In the genomic region with DNA sequence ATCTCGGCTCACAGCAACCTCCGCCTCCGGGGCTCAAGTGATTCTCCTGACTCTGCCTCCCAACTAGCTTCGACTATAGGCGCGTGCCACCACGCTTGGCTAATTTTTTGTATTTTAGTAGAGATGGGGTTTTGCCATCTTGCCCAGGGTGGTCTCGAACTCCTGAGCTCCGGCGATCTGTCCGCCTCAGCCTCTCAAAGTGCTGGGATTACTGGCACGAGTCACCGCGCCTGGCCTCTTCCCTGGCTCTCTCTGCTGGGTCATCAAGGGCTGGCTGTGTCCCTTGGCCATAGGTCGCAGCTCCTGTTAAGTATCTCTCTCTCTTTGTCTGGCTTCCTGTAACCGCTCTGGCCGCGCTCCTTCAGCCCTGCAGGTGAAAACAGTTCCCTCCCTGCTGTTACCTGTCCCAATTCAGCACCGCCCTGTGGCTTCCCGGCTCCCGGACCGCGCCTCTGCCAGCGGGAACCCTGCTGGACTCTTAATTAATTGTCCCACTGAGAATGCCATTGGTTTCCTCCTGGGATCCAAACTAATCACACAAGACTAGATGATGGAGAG, we compare ENCODE assay signal across 8 cellular contexts. TPM values are rescaled to one million over a fixed set of nuclear protein-coding genes. Genes with fewer than 3 reads are reported as not detected.
DNase-seq lines count a peak whose midpoint lies in the region; ATAC-seq, FAIRE-seq and TF ChIP-seq lines count a peak whose summit lies in the region.

No MANE protein-coding gene starts in this region.

- H3K27ac ChIP-seq in Peyer's patch: peak overlapping the region; percentile 69 to 97 (median 92)
- H3K27ac ChIP-seq in endothelial cell of umbilical vein (ENCODE audit: insufficient read depth, low read depth, low read length): peak overlapping the region; percentile 61

- H3K36me3 ChIP-seq in Peyer's patch: no peaks in the 10 kb centered on the region
- H3K36me3 ChIP-seq in endothelial cell of umbilical vein (ENCODE audit: control insufficient read depth in 2 of 2, extremely low read depth in 1 of 2, insufficient read depth in 2 of 2, low read length in 2 of 2): no peaks in the 10 kb centered on the region

- H3K4me1 ChIP-seq in Peyer's patch (peaks cover 0 to 22% (median 10%) of the 10 kb centered on the region in 4 donors), endothelial cell of umbilical vein (ENCODE audit: control insufficient read depth, extremely low read depth, insufficient read depth, low read length) (peaks cover 18% of the 10 kb centered on the region)

- peaks cover 30% of the 10 kb centered on the region for H3K79me2 ChIP-seq in endothelial cell of umbilical vein (ENCODE audit: control insufficient read depth, insufficient read depth, low read length)

- no peaks in the 10 kb centered on the region for H4K20me1 ChIP-seq in endothelial cell of umbilical vein (replicated peaks; ENCODE audit: control insufficient read depth, extremely low read depth, insufficient read depth, low read length)

- BruUV-seq in endothelial cell of umbilical vein (replicated peaks; lab: Mats Ljungman, UMichigan): TSS peak; percentile 63

- H3K9ac ChIP-seq in endothelial cell of umbilical vein (replicated peaks; ENCODE audit: extremely low read depth, insufficient read depth, low read length): peak overlapping the region; percentile 47

- TF ChIP-seq CTCF in Peyer's patch (IDR thresholded peaks at IDR 0.05) (no peak), endothelial cell of umbilical vein (IDR thresholded peaks at IDR 0.05; ENCODE audit: extremely low read depth in 1 of 2, insufficient read depth in 1 of 2, low read depth in 1 of 2, low read length in 2 of 2) (no peak), nephron (IDR thresholded peaks at IDR 0.05; ENCODE audit: unreplicated experiment in 3 of 3) (no peak)

- CTCF ChIA-PET in endothelial cell of umbilical vein (lab: Charles Lee): interaction anchor here (0.8 to 1.8 kb wide), 4 partner anchors 13 to 190 kb away, joined by 3 to 5 read pairs (median 4); no protein-coding TSS in a partner anchor

- ATAC-seq in HG03520 (IDR thresholded peaks at IDR 0.05; ENCODE audit: unreplicated experiment) (no peak), GM18520 (IDR thresholded peaks at IDR 0.05; ENCODE audit: unreplicated experiment) (no peak), GM19467 (IDR thresholded peaks at IDR 0.05; ENCODE audit: unreplicated experiment) (no peak)

- H3K27me3 ChIP-seq in Peyer's patch (no peaks in the 10 kb centered on the region), endothelial cell of umbilical vein (ENCODE audit: control insufficient read depth in 2 of 2, insufficient read depth in 2 of 2, low read length in 2 of 2) (no peaks in the 10 kb centered on the region)

- H3K4me3 Mint-ChIP-seq in nephron: peak overlapping the region; percentile 88 to 95 (median 91)

- TF ChIP-seq POLR2A in Peyer's patch (IDR thresholded peaks at IDR 0.05) (peak in 1 of 2 donors; percentile 42), endothelial cell of umbilical vein (IDR thresholded peaks at IDR 0.05; ENCODE audit: low read depth, low read length) (no peak)

- intact Hi-C loops in endothelial cell of umbilical vein (cut with micrococcal nuclease): loop anchor here (5.0 kb wide), 1 partner anchor 219 kb away; a partner anchor contains a TSS

- peak; percentile 12 for FAIRE-seq in endothelial cell of umbilical vein (lab: Jason Lieb, UNC)

- H3K4me3 ChIP-seq in GM08714 (ENCODE audit: low read length) (peak overlapping the region; percentile 73; the same call in 1 of the 2 replicates), Peyer's patch (peak overlapping the region; percentile 71 to 91 (median 76)), endothelial cell of umbilical vein (replicated peaks in 1 of 3; ENCODE audit: insufficient read depth in 1 of 3, low read depth in 1 of 3, low read length in 3 of 3) (peak overlapping the region; percentile 29 to 64 (median 42))

- peaks cover 29% of the 10 kb centered on the region for H3K4me1 Mint-ChIP-seq in nephron

- H3K9me1 ChIP-seq in endothelial cell of umbilical vein (replicated peaks; ENCODE audit: control insufficient read depth, extremely low read depth, insufficient read depth, low read length): no peaks in the 10 kb centered on the region

- POLR2A ChIA-PET in endothelial cell of umbilical vein (lab: Charles Lee): interaction anchor here (1.2 to 1.5 kb wide), 3 partner anchors 13 to 44 kb away, joined by 3 to 4 read pairs (median 4); no protein-coding TSS in a partner anchor

- H3K9me3 Mint-ChIP-seq in nephron: peaks cover 4% of the 10 kb centered on the region

- dilution Hi-C loops in endothelial cell of umbilical vein (cut with MboI; ENCODE audit: extremely low pct_ligation_motif_present, low sequenced_read_pairs): no loop called here

- DNase-seq in Peyer's patch (peak in 2 of 3 donors; percentile 71 to 79), endothelial cell of umbilical vein (ENCODE audit: low read depth, low spot score) (no peak)
- no peak for DNase-seq in activated CD4-positive, alpha-beta T cell treated with anti-CD3 and anti-CD28 coated beads, Interleukin-2, amount 50 U/mL, for 4 hours

- H3K27me3 Mint-ChIP-seq in nephron (ENCODE audit: low read depth): peaks cover 9% of the 10 kb centered on the region

- H3K36me3 Mint-ChIP-seq in nephron (ENCODE audit: low read depth): peaks cover 24% of the 10 kb centered on the region

- peak overlapping the region; percentile 54 to 88 (median 77) for H3K27ac Mint-ChIP-seq in nephron

- H3K4me2 ChIP-seq in endothelial cell of umbilical vein (ENCODE audit: insufficient read depth, low read length): peak overlapping the region; percentile 70

- H3K9me3 ChIP-seq in Peyer's patch (no peaks in the 10 kb centered on the region), endothelial cell of umbilical vein (replicated peaks; ENCODE audit: control insufficient read depth, insufficient read depth, low read length) (no peaks in the 10 kb centered on the region)

- H2AFZ ChIP-seq in endothelial cell of umbilical vein (ENCODE audit: low read depth, low read length): peak overlapping the region; percentile 40

TF ChIP-seq in endothelial cell of umbilical vein, 7 proteins besides CTCF, POLR2A, EP300 and RAD21:
- TF ChIP-seq POLR2AphosphoS5 (IDR thresholded peaks at IDR 0.05; ENCODE audit: insufficient read depth, low read depth, low read length) (no peak), JUN (IDR thresholded peaks at IDR 0.05; ENCODE audit: borderline replicate concordance, insufficient read depth, insufficient read length, low read depth) (no peak), GATA2 (IDR thresholded peaks at IDR 0.05; ENCODE audit: insufficient read depth, insufficient read length, low read depth, low read length) (no peak), EZH2 (IDR thresholded peaks at IDR 0.05; ENCODE audit: borderline replicate concordance, low read depth, low read length, severe bottlenecking) (no peak), MYC (IDR thresholded peaks at IDR 0.05; ENCODE audit: low read depth, low read length) (no peak), FOS (IDR thresholded peaks at IDR 0.05; ENCODE audit: borderline replicate concordance, insufficient read depth, low read length) (no peak)
- TF ChIP-seq, protein P1, sequence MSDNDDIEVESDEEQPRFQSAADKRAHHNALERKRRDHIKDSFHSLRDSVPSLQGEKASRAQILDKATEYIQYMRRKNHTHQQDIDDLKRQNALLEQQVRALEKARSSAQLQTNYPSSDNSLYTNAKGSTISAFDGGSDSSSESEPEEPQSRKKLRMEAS (IDR thresholded peaks at IDR 0.05; ENCODE audit: insufficient read depth, insufficient read length): no peak

RNA-seq across cellular contexts. Expression of a gene that starts 1.3 kb away (rescaled TPM):
- total RNA-seq in Peyer's patch (10 to 100 TPM; 24.3 to 36.5 (median 35.3) TPM), endothelial cell of umbilical vein (75.4 and 78.0 TPM in 2 replicates)
- polyA plus RNA-seq in endothelial cell of umbilical vein: 38.1 and 65.2 TPM in 2 replicates
- 25.3 and 31.2 TPM in 2 replicates for polyA plus RNA-seq in endothelial cell of umbilical vein (2011; cell fraction: cytosol; rRNA removed)
- 102 and 126 TPM in 2 replicates for polyA plus RNA-seq in endothelial cell of umbilical vein (2011; cell fraction: nucleus; rRNA removed)
- 38.5 and 42.4 TPM in 2 replicates for polyA plus RNA-seq in endothelial cell of umbilical vein (2012)
- 49.0 and 68.5 TPM in 2 replicates for polyA minus RNA-seq in endothelial cell of umbilical vein
- polyA minus RNA-seq in endothelial cell of umbilical vein (2011; cell fraction: cytosol; rRNA and poly(A)+ RNA removed): 2.3 TPM
- polyA minus RNA-seq in endothelial cell of umbilical vein (2011; cell fraction: nucleus; rRNA and poly(A)+ RNA removed): 62.7 and 105 TPM in 2 replicates

RNA-seq across cellular contexts. Expression of a gene that starts 42.5 kb away (rescaled TPM):
- 1 to 10 TPM in 3 of 4 donors, under 1 TPM in 1; 0.35 to 2.5 (median 1.5) TPM for total RNA-seq in Peyer's patch
- 0.88 and 1.2 TPM in 2 replicates for total RNA-seq in endothelial cell of umbilical vein
- polyA plus RNA-seq in endothelial cell of umbilical vein: 0.14 and 0.18 TPM in 2 replicates
- 0.05 and 0.06 TPM in 2 replicates for polyA plus RNA-seq in endothelial cell of umbilical vein (2011; cell fraction: cytosol; rRNA removed)
- 1.4 TPM in 2 replicates for polyA plus RNA-seq in endothelial cell of umbilical vein (2011; cell fraction: nucleus; rRNA removed)
- polyA plus RNA-seq in endothelial cell of umbilical vein (2012): 0.15 and 0.18 TPM in 2 replicates
- 0.78 and 1.1 TPM in 2 replicates for polyA minus RNA-seq in endothelial cell of umbilical vein
- polyA minus RNA-seq in endothelial cell of umbilical vein (2011; cell fraction: cytosol; rRNA and poly(A)+ RNA removed): not detected
- polyA minus RNA-seq in endothelial cell of umbilical vein (2011; cell fraction: nucleus; rRNA and poly(A)+ RNA removed): 1.9 and 3.9 TPM in 2 replicates

Comparison
In these comparisons a context has a peak if more than half of its experiments do, and no peak if none do; other contexts are left out.
1. DNase-seq: peak in Peyer's patch (2 of 3); none in endothelial cell of umbilical vein (single experiment) and activated CD4-positive, alpha-beta T cell treated with anti-CD3 and anti-CD28 coated beads, Interleukin-2, amount 50 U/mL, for 4 hours (0 of 2).
2. Peak in every context shown above with its lines, with median percentiles within 50 percentile points of each other: H3K4me3 ChIP-seq.